12 cellular contexts compared by ENCODE assay signal in the genomic region with DNA sequence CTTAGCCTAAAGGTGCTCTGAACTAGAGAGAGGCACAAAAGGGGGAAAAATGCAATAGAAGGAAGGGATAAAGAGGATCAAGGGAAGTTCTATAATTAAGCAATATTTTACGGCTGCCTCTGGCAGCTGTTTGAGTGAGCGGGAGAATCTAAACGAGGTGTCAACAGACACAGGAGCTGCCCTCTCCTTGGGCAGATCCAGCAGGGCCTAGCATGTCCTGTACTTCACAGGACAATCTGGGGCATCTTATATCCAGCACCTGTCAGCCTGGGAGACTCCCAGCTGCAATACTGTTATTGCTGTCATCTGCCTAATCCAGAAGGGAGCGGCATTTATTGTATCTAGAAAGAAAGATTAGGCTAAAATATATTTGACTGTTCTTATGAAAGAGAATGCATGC.
A peak's percentile ranks its signal among the peaks of the same experiment; 100 is the strongest.
DNase-seq lines count a peak whose midpoint lies in the region; ATAC-seq, FAIRE-seq and TF ChIP-seq lines count a peak whose summit lies in the region.
"Had no signal": no experiment of that assay in that cellular context is flagged by ENCODE, and none has a peak within 500 bp of the region (broad histone marks: within the 10 kb centered on the region; RNA-seq: fewer than 3 reads in every experiment).

No MANE protein-coding gene starts in this region.

- H2BK5ac ChIP-seq in H9 (ENCODE audit: insufficient read length, low read length): no peak overlapping the region

- TSS peak; percentile 44 for BruUV-seq in A673 (replicated peaks; lab: Mats Ljungman, UMichigan)

- DNase-seq in A673 (ENCODE audit: low spot score) (peak; percentile 76), NCI-H1105 treated with DMSO at 0.1 percent for 48 hours (lab: John Stamatoyannopoulos, UW) (peak; percentile 35), epithelial cell of prostate (ENCODE audit: low read depth, low spot score) (no peak), H9 (no peak), GM12892 (ENCODE audit: insufficient read length) (no peak)
- DNase-seq in stimulated activated CD4-positive, alpha-beta T cell treated with anti-CD3 and anti-CD28 coated beads, Interleukin-4, amount 100 ng/mL, for 4 hours: no peak
- DNase-seq: activated CD8-positive, alpha-beta memory T cell treated with anti-CD3 and anti-CD28 coated beads, Interleukin-2, amount 10 ng/mL, durations not matched to agents 7 days and 5 days; activated naive CD4-positive, alpha-beta T cell treated with anti-CD3 and anti-CD28 coated beads, Interleukin-2, amount 10 ng/mL, durations not matched to agents 7 days and 5 days; NCI-H69 had no signal

- no peak overlapping the region for H2BK12ac ChIP-seq in H9 (ENCODE audit: insufficient read length, low read depth, low read length)

- H3K9ac ChIP-seq in H9 (ENCODE audit: extremely low read depth, insufficient read length, low read length): no peak overlapping the region

- no peaks in the 10 kb centered on the region for H3K36me3 ChIP-seq in A673 (ENCODE audit: insufficient read depth, low read length, poor library complexity, severe bottlenecking)

- POLR2A ChIA-PET in A673 (lab: Charles Lee; ENCODE audit: low non-redundant PET): no interaction called here

- H2BK20ac ChIP-seq in H9 (ENCODE audit: low read depth, low read length, poor library complexity, severe bottlenecking): no peak overlapping the region

- no peaks in the 10 kb centered on the region; the same call in 1 of the 2 replicates for H3K79me2 ChIP-seq in H9 (ENCODE audit: insufficient read depth, low read length)

- no peak overlapping the region for H3K23ac ChIP-seq in H9 (ENCODE audit: insufficient read length, low read depth, low read length)

- H3K79me1 ChIP-seq in H9 (ENCODE audit: insufficient read depth, low read depth, low read length, poor library complexity, severe bottlenecking): no peaks in the 10 kb centered on the region

- H3K9me3 ChIP-seq in A673 (ENCODE audit: low read depth, low read length, poor library complexity, severe bottlenecking): no peaks in the 10 kb centered on the region
- no peaks in the 10 kb centered on the region for H3K9me3 ChIP-seq in H9 (ENCODE audit: control insufficient read depth, low read depth, low read length)

- H4K91ac ChIP-seq in H9 (ENCODE audit: insufficient read length, low read depth, low read length): no peak overlapping the region

- H3K18ac ChIP-seq in H9 (ENCODE audit: insufficient read length, low read depth, low read length): no peak overlapping the region

- no peak overlapping the region for H3K4ac ChIP-seq in H9 (ENCODE audit: low read depth, low read length)

- no peak overlapping the region for H3K56ac ChIP-seq in H9 (ENCODE audit: insufficient read length, low read depth, low read length)

- H3K9me3 Mint-ChIP-seq in nephron: no peaks in the 10 kb centered on the region
- no peaks in the 10 kb centered on the region for H3K9me3 Mint-ChIP-seq in H9
- H3K9me3 Mint-ChIP-seq: activated naive CD4-positive, alpha-beta T cell treated with anti-CD3 and anti-CD28 coated beads, Interleukin-2, amount 10 ng/mL, durations not matched to agents 7 days and 5 days had no signal

- TF ChIP-seq POLR2A in GM12892 (IDR thresholded peaks at IDR 0.05; ENCODE audit: low read depth, low read length): no peak

- H3K4me3 Mint-ChIP-seq in nephron (no peak overlapping the region), H9 (no peak overlapping the region)
- H3K4me3 Mint-ChIP-seq: activated CD8-positive, alpha-beta memory T cell treated with anti-CD3 and anti-CD28 coated beads, Interleukin-2, amount 10 ng/mL, durations not matched to agents 7 days and 5 days; activated naive CD4-positive, alpha-beta T cell treated with anti-CD3 and anti-CD28 coated beads, Interleukin-2, amount 10 ng/mL, durations not matched to agents 7 days and 5 days; B cell had no signal

- H3K36me3 Mint-ChIP-seq in nephron (ENCODE audit: low read depth) (no peaks in the 10 kb centered on the region), H9 (ENCODE audit: insufficient read depth in 1 of 3, low read depth in 3 of 3) (no peaks in the 10 kb centered on the region; a peak in 1 of 7 replicates)
- H3K36me3 Mint-ChIP-seq: activated CD8-positive, alpha-beta memory T cell treated with anti-CD3 and anti-CD28 coated beads, Interleukin-2, amount 10 ng/mL, durations not matched to agents 7 days and 5 days; activated naive CD4-positive, alpha-beta T cell treated with anti-CD3 and anti-CD28 coated beads, Interleukin-2, amount 10 ng/mL, durations not matched to agents 7 days and 5 days had no signal

- no peak overlapping the region for H3K4me2 ChIP-seq in H9 (ENCODE audit: insufficient read depth, insufficient read length, low read length)

- H4K5ac ChIP-seq in H9 (ENCODE audit: insufficient read length, low read depth, low read length): no peak overlapping the region

- no peaks in the 10 kb centered on the region for H4K20me1 ChIP-seq in H9 (ENCODE audit: control insufficient read depth, insufficient read depth, insufficient read length)

- no peak for FAIRE-seq in GM12892 (lab: Jason Lieb, UNC)

- intact Hi-C loops in A673 (cut with micrococcal nuclease; ENCODE audit: unreplicated experiment): no loop called here

- no peaks in the 10 kb centered on the region for H3K23me2 ChIP-seq in H9 (ENCODE audit: insufficient read length, low read depth, low read length, poor library complexity, severe bottlenecking)

- H3K4me1 ChIP-seq in A673 (ENCODE audit: insufficient read depth, low read length, poor library complexity, severe bottlenecking) (peaks cover 97% of the 10 kb centered on the region), H9 (ENCODE audit: insufficient read depth, low read length) (peaks cover 3% of the 10 kb centered on the region)

- no peak for ATAC-seq in HG03378 (IDR thresholded peaks at IDR 0.05; ENCODE audit: unreplicated experiment)
- ATAC-seq: activated CD8-positive, alpha-beta memory T cell treated with anti-CD3 and anti-CD28 coated beads, Interleukin-2, amount 10 ng/mL, durations not matched to agents 7 days and 5 days had no signal

- H2AFZ ChIP-seq in H9 (ENCODE audit: low read length): no peak overlapping the region

- H3K27me3 Mint-ChIP-seq in nephron (ENCODE audit: low read depth): no peaks in the 10 kb centered on the region
- no peaks in the 10 kb centered on the region for H3K27me3 Mint-ChIP-seq in H9 (ENCODE audit: low read depth)

- H3K27ac ChIP-seq in A673 (ENCODE audit: low read depth, low read length, poor library complexity, severe bottlenecking) (peak overlapping the region; percentile 90), epithelial cell of prostate (peak overlapping the region; percentile 36), H9 (ENCODE audit: insufficient read length, low read depth, low read length) (no peak overlapping the region)

- H3K27me3 ChIP-seq in A673 (replicated peaks; ENCODE audit: insufficient read depth, low read depth, low read length, poor library complexity): no peaks in the 10 kb centered on the region
- H3K27me3 ChIP-seq in H9 (ENCODE audit: insufficient read depth, low read length): no peaks in the 10 kb centered on the region

- no peak overlapping the region for H3K14ac ChIP-seq in H9 (ENCODE audit: insufficient read depth, low read length)

- no CpG with 5 or more reads among the region's 4 CpGs for WGBS in H9 (ENCODE audit: extremely low coverage, insufficient read length, low lambda C conversion rate)

- no peak overlapping the region for H3T11ph ChIP-seq in H9 (ENCODE audit: low read length)

- H3K4me1 Mint-ChIP-seq in nephron (peaks cover 80% of the 10 kb centered on the region), H9 (peaks cover 29 to 50% of the 10 kb centered on the region in 2 experiments)
- H3K4me1 Mint-ChIP-seq: activated naive CD4-positive, alpha-beta T cell treated with anti-CD3 and anti-CD28 coated beads, Interleukin-2, amount 10 ng/mL, durations not matched to agents 7 days and 5 days had no signal

- H2BK15ac ChIP-seq in H9 (ENCODE audit: low read depth, low read length): no peak overlapping the region

- H3K27ac Mint-ChIP-seq in nephron (peak overlapping the region; percentile 84 to 92 (median 88)), H9 (no peak overlapping the region)
- H3K27ac Mint-ChIP-seq: activated CD8-positive, alpha-beta memory T cell treated with anti-CD3 and anti-CD28 coated beads, Interleukin-2, amount 10 ng/mL, durations not matched to agents 7 days and 5 days; activated naive CD4-positive, alpha-beta T cell treated with anti-CD3 and anti-CD28 coated beads, Interleukin-2, amount 10 ng/mL, durations not matched to agents 7 days and 5 days; B cell had no signal

- no peak overlapping the region for H3K4me3 ChIP-seq in A673 (ENCODE audit: low read depth, low read length, poor library complexity, severe bottlenecking)

- H2BK120ac ChIP-seq in H9 (ENCODE audit: low read depth, low read length, poor library complexity, severe bottlenecking): no peak overlapping the region

- H4K8ac ChIP-seq in H9 (replicated peaks; ENCODE audit: insufficient read length, low read depth, low read length): no peak overlapping the region

- TF ChIP-seq CTCF in A673 (conservative IDR thresholded peaks at IDR 0.05; ENCODE audit: low read depth, low read length): no peak
- TF ChIP-seq CTCF in nephron (IDR thresholded peaks at IDR 0.05; ENCODE audit: unreplicated experiment in 3 of 3): no peak
- TF ChIP-seq CTCF in H9 (conservative IDR thresholded peaks at IDR 0.05): no peak

- no peak overlapping the region for H2AK5ac ChIP-seq in H9 (ENCODE audit: insufficient read length, low read length)

- CTCF ChIA-PET in A673 (lab: Charles Lee): no interaction called here

Comparison
In these comparisons a context has a peak if more than half of its experiments do, and no peak if none do; other contexts are left out.
1. DNase-seq: peak in A673 (single experiment) and NCI-H1105 treated with DMSO at 0.1 percent for 48 hours (single experiment); none in epithelial cell of prostate (single experiment), H9 (single experiment), GM12892 (single experiment) and stimulated activated CD4-positive, alpha-beta T cell treated with anti-CD3 and anti-CD28 coated beads, Interleukin-4, amount 100 ng/mL, for 4 hours (0 of 2).
2. H3K27ac Mint-ChIP-seq: peak in nephron (3 of 3); none in H9 (0 of 3).